8 cellular contexts compared by ENCODE assay signal in genomic region chr2:61426267-61426897, GRCh38. TPM values are rescaled to one million over a fixed set of nuclear protein-coding genes. Genes with fewer than 3 reads are reported as not detected.
DNase-seq lines count a peak whose midpoint lies in the region; ATAC-seq, FAIRE-seq and TF ChIP-seq lines count a peak whose summit lies in the region.

No MANE protein-coding gene starts in this region.

- no peak for TF ChIP-seq EP300 in upper lobe of left lung (IDR thresholded peaks at IDR 0.05)

- H3K4me1 Mint-ChIP-seq in nephron, result peaks cover 5% of the 10 kb centered on the region

- peak overlapping the region in 3 of 4 donors; percentile 6 to 58 (median 55) for H3K27ac ChIP-seq in upper lobe of left lung

- ATAC-seq in upper lobe of left lung (ENCODE audit: low FRiP score in 2 of 2), result peak; percentile 74 to 84

- no peaks in the 10 kb centered on the region for H3K9me3 ChIP-seq in upper lobe of left lung

- H3K27ac Mint-ChIP-seq in nephron, result no peak overlapping the region

- H3K36me3 ChIP-seq in upper lobe of left lung, result no peaks in the 10 kb centered on the region

- H3K4me1 ChIP-seq in upper lobe of left lung, result peaks cover 21 to 47% (median 38%) of the 10 kb centered on the region in 4 donors

- TF ChIP-seq POLR2A in H54 (IDR thresholded peaks at IDR 0.05; ENCODE audit: low read depth, low read length), result no peak
- no peak for TF ChIP-seq POLR2A in upper lobe of left lung (IDR thresholded peaks at IDR 0.05)

- no peak overlapping the region for H3K4me3 ChIP-seq in LNCaP clone FGC (ENCODE audit: low read depth, low read length)
- H3K4me3 ChIP-seq in upper lobe of left lung, result no peak overlapping the region

- WGBS in upper lobe of left lung, 2 donors, result 51 to 69% methylated on average over 6 of the region's 6 CpGs

- H3K27me3 ChIP-seq in upper lobe of left lung, result no peaks in the 10 kb centered on the region

- peaks cover 7% of the 10 kb centered on the region for H3K36me3 Mint-ChIP-seq in nephron (ENCODE audit: low read depth)

- DNase-seq in GM10266 (ENCODE audit: extremely low spot score), result peak; percentile 53
- peak; percentile 23 for DNase-seq in H54 (ENCODE audit: insufficient read length, low spot score)
- DNase-seq in LNCaP clone FGC (ENCODE audit: low read depth), result no peak
- DNase-seq in activated CD4-positive, alpha-beta T cell treated with anti-CD3 and anti-CD28 coated beads for 4 hours, result peak; percentile 70 to 71
- DNase-seq in ecto neural progenitor cell (ENCODE audit: low spot score), result peak; percentile 69
- peak in 1 of 2 donors; percentile 64 for DNase-seq in upper lobe of left lung
- no peak for DNase-seq in NCI-H1105 treated with DMSO at 0.1 percent for 48 hours (lab: John Stamatoyannopoulos, UW)

- H3K4me3 Mint-ChIP-seq in nephron, result no peak overlapping the region

- peak; percentile 92 for TF ChIP-seq CTCF in GM10266 (IDR thresholded peaks at IDR 0.05; ENCODE audit: control insufficient read depth, insufficient read depth, low read depth, missing control alignments)
- 0 out of 2 replicates have a peak, but pooled peaks have one; percentile 13 for TF ChIP-seq CTCF in LNCaP clone FGC (IDR thresholded peaks at IDR 0.05; ENCODE audit: control insufficient read depth, extremely low read depth, insufficient read depth)
- TF ChIP-seq CTCF in nephron (IDR thresholded peaks at IDR 0.05; ENCODE audit: unreplicated experiment in 3 of 3), result peak; percentile 21 to 47 (median 33)
- peak; percentile 44 to 66 (median 56) for TF ChIP-seq CTCF in upper lobe of left lung (IDR thresholded peaks at IDR 0.05)

- H3K9me3 Mint-ChIP-seq in nephron, result no peaks in the 10 kb centered on the region

- H3K27me3 Mint-ChIP-seq in nephron (ENCODE audit: low read depth), result no peaks in the 10 kb centered on the region

- peak; percentile 90 for FAIRE-seq in H54 (lab: Jason Lieb, UNC)

RNA-seq across cellular contexts. Expression of gene USP34, which starts 44.5 kb away (rescaled TPM):
- 100 to 1,000 TPM in 4 of 6 donors, 10 to 100 TPM in 2; 73.8 to 223 (median 114) TPM for total RNA-seq in upper lobe of left lung

Comparison
In these comparisons a context has a peak if more than half of its experiments do, and no peak if none do; other contexts are left out.
1. DNase-seq: peak in GM10266 (single experiment), H54 (single experiment), activated CD4-positive, alpha-beta T cell treated with anti-CD3 and anti-CD28 coated beads for 4 hours (2 of 2) and ecto neural progenitor cell (single experiment); none in LNCaP clone FGC (single experiment) and NCI-H1105 treated with DMSO at 0.1 percent for 48 hours (single experiment).
2. CTCF ChIP-seq: peak in every context shown above with its lines; median percentile 92 in GM10266; 56 in upper lobe of left lung; 33 in nephron; 13 in LNCaP clone FGC.